Comparison of ENCODE assay signal across 7 cellular contexts in genomic region chr19:58227964-58228583, GRCh38. TPM values are rescaled to one million over a fixed set of nuclear protein-coding genes. Genes with fewer than 3 reads are reported as not detected.
A peak's percentile ranks its signal among the peaks of the same experiment; 100 is the strongest.
DNase-seq lines count a peak whose midpoint lies in the region; ATAC-seq lines count a peak whose summit lies in the region.

No MANE protein-coding gene starts in this region.

- peaks cover 6% of the 10 kb centered on the region for H3K9me3 ChIP-seq in endocrine pancreas (ENCODE audit: control insufficient read depth, low read length)

- peaks cover 25% of the 10 kb centered on the region for H3K36me3 ChIP-seq in endocrine pancreas (ENCODE audit: control insufficient read depth, insufficient read depth, low read length)

- peak overlapping the region; percentile 88 to 90 for H3K27ac Mint-ChIP-seq in natural killer cell treated with Interleukin-12 subunit alpha and Interleukin-12 subunit beta and Interleukin-15 and Interleukin-18, amount 100 ng/mL, for 72 hours

- H3K9me3 Mint-ChIP-seq in natural killer cell treated with Interleukin-12 subunit alpha and Interleukin-12 subunit beta and Interleukin-15 and Interleukin-18, amount 100 ng/mL, for 72 hours: peaks cover 18% of the 10 kb centered on the region

- peaks cover 26 to 30% of the 10 kb centered on the region in 2 donors for H3K4me1 Mint-ChIP-seq in natural killer cell treated with Interleukin-12 subunit alpha and Interleukin-12 subunit beta and Interleukin-15 and Interleukin-18, amount 100 ng/mL, for 72 hours (ENCODE audit: low read depth in 2 of 2)

- H3K4me1 ChIP-seq in endocrine pancreas (ENCODE audit: control insufficient read depth, insufficient read depth, low read length): no peaks in the 10 kb centered on the region

- H3K4me3 ChIP-seq in endocrine pancreas (ENCODE audit: control insufficient read depth, insufficient read depth, low read length): peak overlapping the region; percentile 58

- peak overlapping the region; percentile 16 for H3K9ac ChIP-seq in endocrine pancreas (ENCODE audit: control insufficient read depth, insufficient read depth, low read length)

- peak; percentile 17 for ATAC-seq in GM21515 (IDR thresholded peaks at IDR 0.05; ENCODE audit: unreplicated experiment)
- no peak for ATAC-seq in natural killer cell treated with Interleukin-12 subunit alpha and Interleukin-12 subunit beta and Interleukin-15 and Interleukin-18, amount 100 ng/mL, for 72 hours
- ATAC-seq in GM21529 (IDR thresholded peaks at IDR 0.05; ENCODE audit: unreplicated experiment): no peak
- no peak for ATAC-seq in HG02678 (IDR thresholded peaks at IDR 0.05; ENCODE audit: unreplicated experiment)

- peaks cover 0 to 5% of the 10 kb centered on the region in 2 donors for H3K27me3 Mint-ChIP-seq in natural killer cell treated with Interleukin-12 subunit alpha and Interleukin-12 subunit beta and Interleukin-15 and Interleukin-18, amount 100 ng/mL, for 72 hours

- H3K27me3 ChIP-seq in endocrine pancreas (ENCODE audit: control insufficient read depth, insufficient read depth, low read length): no peaks in the 10 kb centered on the region

- H3K4me3 Mint-ChIP-seq in natural killer cell treated with Interleukin-12 subunit alpha and Interleukin-12 subunit beta and Interleukin-15 and Interleukin-18, amount 100 ng/mL, for 72 hours: peak overlapping the region; percentile 95

- DNase-seq in NCI-H774 (lab: John Stamatoyannopoulos, UW) (peak; percentile 6), NCI-H2196 (lab: John Stamatoyannopoulos, UW; ENCODE audit: unreplicated experiment) (no peak)
- DNase-seq in natural killer cell treated with Interleukin-12 subunit alpha and Interleukin-12 subunit beta and Interleukin-15 and Interleukin-18, amount 100 ng/mL, for 72 hours (ENCODE audit: low spot score): no peak

- H3K36me3 Mint-ChIP-seq in natural killer cell treated with Interleukin-12 subunit alpha and Interleukin-12 subunit beta and Interleukin-15 and Interleukin-18, amount 100 ng/mL, for 72 hours: peaks cover 43% of the 10 kb centered on the region

RNA-seq across cellular contexts. Expression of gene ZNF544, which starts 0.6 kb away (rescaled TPM):
- total RNA-seq in natural killer cell treated with Interleukin-12 subunit alpha and Interleukin-12 subunit beta and Interleukin-15 and Interleukin-18, amount 100 ng/mL, for 72 hours: 10 to 100 TPM; 40.9 to 48.2 TPM

RNA-seq across cellular contexts. Expression of gene ZNF274, which starts 45.2 kb away (rescaled TPM):
- total RNA-seq in natural killer cell treated with Interleukin-12 subunit alpha and Interleukin-12 subunit beta and Interleukin-15 and Interleukin-18, amount 100 ng/mL, for 72 hours: 10 to 100 TPM; 20.4 to 31.7 TPM

RNA-seq across cellular contexts. Expression of gene ZNF8, which starts 50.7 kb away (rescaled TPM):
- 1 to 10 TPM; 3.6 to 4.2 TPM for total RNA-seq in natural killer cell treated with Interleukin-12 subunit alpha and Interleukin-12 subunit beta and Interleukin-15 and Interleukin-18, amount 100 ng/mL, for 72 hours
